Comparison of ENCODE assay signal across 10 cellular contexts in the genomic region with DNA sequence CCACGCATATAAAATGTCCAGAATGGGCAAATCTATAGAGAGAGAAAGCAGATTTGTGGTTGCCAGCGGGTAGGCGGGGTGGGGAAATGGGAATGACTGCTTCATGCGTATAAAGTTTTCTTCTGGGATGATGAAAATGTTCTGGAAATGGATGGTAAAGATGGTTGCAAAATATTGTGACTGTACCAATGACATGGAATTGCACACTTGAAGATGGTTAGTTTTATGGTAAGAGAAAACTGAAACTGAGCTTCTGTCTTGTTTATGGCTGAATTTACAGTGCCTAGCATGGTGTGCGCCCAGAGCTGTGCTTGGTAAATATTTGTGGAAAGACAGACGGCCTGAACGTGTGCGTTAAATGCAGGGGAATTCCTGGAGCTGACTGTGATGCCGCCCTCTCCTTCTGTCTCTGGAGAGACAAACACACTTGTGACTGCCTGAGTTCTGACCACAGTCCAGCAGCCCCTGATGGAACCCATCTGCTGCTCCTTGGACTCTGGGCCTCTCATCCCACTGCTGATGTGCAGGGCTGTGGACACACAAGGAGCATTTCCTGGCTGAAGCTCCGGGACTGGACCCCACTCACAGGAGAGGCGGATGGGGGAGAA. TPM values are rescaled to one million over a fixed set of nuclear protein-coding genes. Genes with fewer than 3 reads are reported as not detected.
DNase-seq lines count a peak whose midpoint lies in the region; ATAC-seq, FAIRE-seq and TF ChIP-seq lines count a peak whose summit lies in the region.
"Had no signal": no experiment of that assay in that cellular context is flagged by ENCODE, and none has a peak within 500 bp of the region (broad histone marks: within the 10 kb centered on the region; RNA-seq: fewer than 3 reads in every experiment).

No MANE protein-coding gene starts in this region.

- no peak for TF ChIP-seq EP300 in A549 (IDR thresholded peaks at IDR 0.05)

- H2AFZ ChIP-seq in neuronal stem cell (ENCODE audit: low read length) = peak overlapping the region; percentile 74

- no peak overlapping the region for H3K4me3 Mint-ChIP-seq in T-cell

- H3K36me3 Mint-ChIP-seq in T-cell = no peaks in the 10 kb centered on the region

- H3K9me3 ChIP-seq in A549 = no peaks in the 10 kb centered on the region
- no peaks in the 10 kb centered on the region for H3K9me3 ChIP-seq in Panc1 (ENCODE audit: control insufficient read depth, insufficient read depth, low read depth, low read length)
- H3K9me3 ChIP-seq in neuronal stem cell (replicated peaks in 1 of 2; ENCODE audit: control insufficient read depth in 2 of 2, insufficient read depth in 1 of 2, low read depth in 1 of 2, low read length in 2 of 2) = no peaks in the 10 kb centered on the region

- H3K27me3 ChIP-seq in Panc1 (ENCODE audit: control insufficient read depth, insufficient read depth, low read length) (no peaks in the 10 kb centered on the region), neuronal stem cell (ENCODE audit: control insufficient read depth in 3 of 3, insufficient read depth in 3 of 3, low read depth in 1 of 3, low read length in 3 of 3) (peaks cover 0 to 5% (median 0%) of the 10 kb centered on the region in 3 experiments)

- no peak overlapping the region for H2AK5ac ChIP-seq in neuronal stem cell (ENCODE audit: low read depth, low read length)

- no peaks in the 10 kb centered on the region for H3K79me1 ChIP-seq in neuronal stem cell (ENCODE audit: low read depth, low read length)

- in situ Hi-C loops in Panc1 (cut with HindIII; ENCODE audit: low pct_unique_long_range_greater_than_20kb, low sequenced_read_pairs) = no loop called here

- no peaks in the 10 kb centered on the region for H3K36me3 ChIP-seq in Panc1 (ENCODE audit: control insufficient read depth, insufficient read depth, low read length)
- H3K36me3 ChIP-seq in neuronal stem cell (replicated peaks in 1 of 2; ENCODE audit: control insufficient read depth in 2 of 2, insufficient read depth in 2 of 2, low read length in 2 of 2) = no peaks in the 10 kb centered on the region

- H3K4ac ChIP-seq in neuronal stem cell (ENCODE audit: low read length) = no peak overlapping the region

- no peak overlapping the region for H2BK120ac ChIP-seq in neuronal stem cell (ENCODE audit: low read depth, low read length)

- no peak overlapping the region for H2BK12ac ChIP-seq in neuronal stem cell (ENCODE audit: low read length)

- no peak overlapping the region for H3K9ac ChIP-seq in neuronal stem cell (ENCODE audit: low read depth, low read length, poor library complexity)

- TF ChIP-seq POLR2A in A549 (IDR thresholded peaks at IDR 0.05; ENCODE audit: low read length) = no peak

- H3K27ac ChIP-seq in A549 (peak overlapping the region; percentile 59 to 91), Panc1 (ENCODE audit: low read length) (no peak overlapping the region), neuronal stem cell (replicated peaks; ENCODE audit: low read length) (no peak overlapping the region)

- CTCF ChIA-PET in A549 (lab: Yijun Ruan, JAX) = interaction anchor here (1.1 to 10.0 kb wide), 7 partner anchors 11 to 630 kb away, joined by 3 to 76 read pairs (median 6); no protein-coding TSS in a partner anchor
- CTCF ChIA-PET in Panc1 (lab: Charles Lee) = interaction anchor here (0.7 to 0.9 kb wide), 2 partner anchors 11 to 22 kb away, joined by 6 to 8 read pairs; no protein-coding TSS in a partner anchor
- CTCF ChIA-PET in T-cell (lab: Charles Lee) = interaction anchor here in 1 of 2 donors (0.7 kb wide), 1 partner anchor 1447 kb away, joined by 4 read pairs; no protein-coding TSS in a partner anchor

- peak; percentile 37 to 61; a peak in 4 of 6 replicates for ATAC-seq in A549
- ATAC-seq in Panc1 = peak; percentile 69
- no peak for ATAC-seq in T-cell (replicated peaks in 1 of 4)

- no peak for FAIRE-seq in A549 (lab: Jason Lieb, UNC)

- peaks cover 10 to 15% (median 14%) of the 10 kb centered on the region in 3 donors for H3K4me1 Mint-ChIP-seq in T-cell

- H2BK5ac ChIP-seq in neuronal stem cell (ENCODE audit: low read length) = no peak overlapping the region

- peak overlapping the region; percentile 44 for H3K4me2 ChIP-seq in A549
- H3K4me2 ChIP-seq in neuronal stem cell (ENCODE audit: insufficient read depth, low read length, poor library complexity, severe bottlenecking) = no peak overlapping the region

- peak overlapping the region; percentile 61 for H3K18ac ChIP-seq in neuronal stem cell (ENCODE audit: low read length)

- H3K4me1 ChIP-seq in A549 (peaks cover 25% of the 10 kb centered on the region), Panc1 (ENCODE audit: control insufficient read depth, insufficient read depth, low read length) (peaks cover 4% of the 10 kb centered on the region; the same call in 1 of the 2 replicates), neuronal stem cell (ENCODE audit: control insufficient read depth in 2 of 2, insufficient read depth in 1 of 2, low read depth in 1 of 2, low read length in 2 of 2) (peaks cover 0 to 4% of the 10 kb centered on the region in 2 donors)

- H3K27me3 Mint-ChIP-seq in T-cell = peaks cover 0 to 6% of the 10 kb centered on the region in 2 donors

- no peak for TF ChIP-seq RAD21 in A549 (conservative IDR thresholded peaks at IDR 0.05 in 1 of 2, IDR thresholded peaks at IDR 0.05 in 1 of 2)

- peak in 1 of 2 experiments; percentile 43 for DNase-seq in A549 (ENCODE audit: low read depth in 1 of 2, low spot score in 1 of 2)
- DNase-seq in Panc1 (ENCODE audit: low read depth, low spot score) = no peak
- peak; percentile 72 to 88 for DNase-seq in foreskin fibroblast
- DNase-seq in neuronal stem cell (ENCODE audit: low spot score) = no peak
- no peak for DNase-seq in NCI-H2196 (lab: John Stamatoyannopoulos, UW; ENCODE audit: unreplicated experiment)
- no peak for DNase-seq in T-cell
- DNase-seq in stimulated activated CD4-positive, alpha-beta T cell treated with anti-CD3 and anti-CD28 coated beads, Interleukin-12 subunit alpha, Interleukin-12 subunit beta, amount 100 ng/mL, for 4 hours = no peak
- DNase-seq in NCI-H510A treated with DMSO at 0.1 percent for 48 hours (lab: John Stamatoyannopoulos, UW) = no peak
- DNase-seq: activated CD8-positive, alpha-beta memory T cell treated with anti-CD3 and anti-CD28 coated beads, Interleukin-2, amount 50 U/mL, for 48 hours; KG1 had no signal

- no peak overlapping the region for H4K8ac ChIP-seq in neuronal stem cell (ENCODE audit: low read depth, low read length)

- BruUV-seq in Panc1 (replicated peaks; lab: Mats Ljungman, UMichigan) = no TSS peak

- TF ChIP-seq CTCF in A549 (IDR thresholded peaks at IDR 0.05) (no peak), Panc1 (IDR thresholded peaks at IDR 0.05) (no peak), foreskin fibroblast (IDR thresholded peaks at IDR 0.05; ENCODE audit: low read depth, low read length) (no peak)

- no peak overlapping the region for H3K14ac ChIP-seq in neuronal stem cell (ENCODE audit: low read length)

- POLR2A ChIA-PET in A549 (lab: Yijun Ruan, JAX) (interaction anchor here (1.3 to 3.3 kb wide), 3 partner anchors 9 to 16 kb away, joined by 3 to 27 read pairs (median 11); partner anchors contain the start of gene PTGES), Panc1 (lab: Charles Lee) (interaction anchor here (0.7 kb wide), 1 partner anchor 36 kb away, joined by 7 read pairs; no protein-coding TSS in a partner anchor), T-cell (lab: Charles Lee) (no interaction called here)

- no peaks in the 10 kb centered on the region for H3K9me3 Mint-ChIP-seq in T-cell

- H4K91ac ChIP-seq in neuronal stem cell (ENCODE audit: low read depth, low read length, poor library complexity) = no peak overlapping the region

- no peak overlapping the region for H2BK15ac ChIP-seq in neuronal stem cell (ENCODE audit: low read length)

- intact Hi-C loops in Panc1 (cut with micrococcal nuclease; ENCODE audit: unreplicated experiment) = no loop called here

- H3K4me3 ChIP-seq in A549 = no peak overlapping the region
- H3K4me3 ChIP-seq in Panc1 (ENCODE audit: low read depth in 2 of 2, low read length in 2 of 2) = no peak overlapping the region
- peak overlapping the region in 1 of 2 donors; percentile 23 for H3K4me3 ChIP-seq in foreskin fibroblast (ENCODE audit: low read depth in 1 of 2, low read length in 2 of 2)
- H3K4me3 ChIP-seq in neuronal stem cell (ENCODE audit: low read length in 2 of 2) = no peak overlapping the region

- no peak overlapping the region for H3K27ac Mint-ChIP-seq in T-cell

- 45% methylated on average over 11 of the region's 11 CpGs for WGBS in A549 (ENCODE audit: missing lambda C conversion rate)
- no CpG with 5 or more reads among the region's 11 CpGs for WGBS in neuronal stem cell (ENCODE audit: extremely low coverage in 2 of 2, insufficient read length in 2 of 2, insufficient replicate concordance in 1 of 2), 2 donors

- no peak overlapping the region for H3K23ac ChIP-seq in neuronal stem cell (ENCODE audit: low read depth, low read length, poor library complexity)

TF ChIP-seq in A549, 52 proteins besides CTCF, POLR2A, EP300 and RAD21 (continues in another document):
- TF ChIP-seq FOSB (CRISPR knock-in tag; IDR thresholded peaks at IDR 0.05) = no peak

RNA-seq across cellular contexts. Expression of gene PTGES, which starts 8.6 kb away (rescaled TPM):
- 19.1 and 22.1 TPM in 2 replicates for polyA plus RNA-seq in A549 (2011; rRNA removed)
- 30.0 and 40.9 TPM in 2 replicates for polyA plus RNA-seq in A549 (2012; cell fraction: cytosol; rRNA removed)
- 14.0 and 16.6 TPM in 2 replicates for polyA plus RNA-seq in A549 (2012; cell fraction: nucleus; rRNA removed)
- polyA plus RNA-seq in A549 (2017; fragmentation: RNase III; extraction: RNeasy Plus Mini Kit Qiagen cat#74134 plus additional on column Dnase treatment) = 48.1 to 58.8 TPM (median 53.7 TPM) in 3 replicates
- 19.5 and 23.8 TPM in 2 replicates for polyA minus RNA-seq in A549 (2011; rRNA and poly(A)+ RNA removed)
- total RNA-seq in Panc1 (2021; ENCODE audit: unreplicated experiment) = 1.1 TPM
- 1.3 TPM for polyA plus RNA-seq in Panc1 (2012; ENCODE audit: insufficient read length)
- polyA plus RNA-seq in neuronal stem cell (2013, experiment 1 of 2) = 4.1 TPM
- polyA plus RNA-seq in neuronal stem cell (2013, experiment 2 of 2) = 4.1 TPM
- not detected for total RNA-seq in T-cell

RNA-seq across cellular contexts. Expression of gene TOR1B, which starts 41.6 kb away (rescaled TPM):
- 32.4 and 38.0 TPM in 2 replicates for polyA plus RNA-seq in A549 (2011; rRNA removed)
- 14.0 and 19.1 TPM in 2 replicates for polyA plus RNA-seq in A549 (2012; cell fraction: cytosol; rRNA removed)
- polyA plus RNA-seq in A549 (2012; cell fraction: nucleus; rRNA removed) = 22.8 and 23.4 TPM in 2 replicates
- 23.3 to 26.9 TPM (median 24.9 TPM) in 3 replicates for polyA plus RNA-seq in A549 (2017; fragmentation: RNase III; extraction: RNeasy Plus Mini Kit Qiagen cat#74134 plus additional on column Dnase treatment)
- polyA minus RNA-seq in A549 (2011; rRNA and poly(A)+ RNA removed) = 17.9 and 21.1 TPM in 2 replicates
- 37.6 TPM for total RNA-seq in Panc1 (2021; ENCODE audit: unreplicated experiment)
- 26.7 TPM for polyA plus RNA-seq in Panc1 (2012; ENCODE audit: insufficient read length)
- polyA plus RNA-seq in neuronal stem cell (2013, experiment 1 of 2) = 7.8 TPM
- 9.0 TPM for polyA plus RNA-seq in neuronal stem cell (2013, experiment 2 of 2)
- total RNA-seq in T-cell = 10 to 100 TPM; 19.3 to 31.0 (median 26.4) TPM

Comparison
In these comparisons a context has a peak if more than half of its experiments do, and no peak if none do; other contexts are left out.
1. ATAC-seq: peak in A549 (2 of 2) and Panc1 (single experiment); none in T-cell (0 of 4).
2. DNase-seq: peak in foreskin fibroblast (2 of 2); none in Panc1 (single experiment), neuronal stem cell (single experiment), NCI-H2196 (single experiment), T-cell (0 of 34), stimulated activated CD4-positive, alpha-beta T cell treated with anti-CD3 and anti-CD28 coated beads, Interleukin-12 subunit alpha, Interleukin-12 subunit beta, amount 100 ng/mL, for 4 hours (single experiment) and NCI-H510A treated with DMSO at 0.1 percent for 48 hours (single experiment).
3. H3K27ac ChIP-seq: peak in A549 (2 of 2); none in Panc1 (single experiment) and neuronal stem cell (single experiment).
4. POLR2A ChIA-PET loops: an anchor here in A549 (1.3 to 3.3 kb wide) and Panc1 (0.7 kb wide); none called in T-cell.